In genomic region chr16:54706406-54706805, GRCh38 we compare ENCODE assay signal across 35 cellular contexts.
"Had no signal": no experiment of that assay in that cellular context is flagged by ENCODE, and none has a peak within 500 bp of the region (broad histone marks: within the 10 kb centered on the region; RNA-seq: fewer than 3 reads in every experiment).

No MANE protein-coding gene starts in this region.

- H3K9me3 ChIP-seq: MG63 had no signal

- DNase-seq: Karpas-422, Kasumi-1, MG63, MM.1S, MV-4-11, NCI-H1048, NCI-H1092, NCI-H1092 treated with DMSO at 0.1 percent for 48 hours, NCI-H1105, NCI-H1105 treated with DMSO at 0.1 percent for 48 hours, NCI-H1417, NCI-H1417 treated with DMSO at 0.1 percent for 48 hours, NCI-H1436, NCI-H1436 treated with DMSO at 0.1 percent for 48 hours, NCI-H146, NCI-H1694, NCI-H1694 treated with DMSO at 0.1 percent for 48 hours, NCI-H187, NCI-H187 treated with DMSO at 0.1 percent for 48 hours, NCI-H1930, NCI-H2029, NCI-H2029 treated with DMSO at 0.1 percent for 48 hours, NCI-H2081, NCI-H2081 treated with DMSO at 0.1 percent for 48 hours, NCI-H2107, NCI-H2171, NCI-H2171 treated with DMSO at 0.1 percent for 48 hours, NCI-H2227 treated with DMSO at 0.1 percent for 48 hours, NCI-H226, NCI-H345, NCI-H446, NCI-H446 treated with DMSO at 0.1 percent for 48 hours, NCI-H510A, NCI-H510A treated with DMSO at 0.1 percent for 48 hours, NCI-H524 had no signal

- H3K36me3 ChIP-seq: MG63 had no signal

- H3K4me3 ChIP-seq: MG63 had no signal
